In the genomic region with DNA sequence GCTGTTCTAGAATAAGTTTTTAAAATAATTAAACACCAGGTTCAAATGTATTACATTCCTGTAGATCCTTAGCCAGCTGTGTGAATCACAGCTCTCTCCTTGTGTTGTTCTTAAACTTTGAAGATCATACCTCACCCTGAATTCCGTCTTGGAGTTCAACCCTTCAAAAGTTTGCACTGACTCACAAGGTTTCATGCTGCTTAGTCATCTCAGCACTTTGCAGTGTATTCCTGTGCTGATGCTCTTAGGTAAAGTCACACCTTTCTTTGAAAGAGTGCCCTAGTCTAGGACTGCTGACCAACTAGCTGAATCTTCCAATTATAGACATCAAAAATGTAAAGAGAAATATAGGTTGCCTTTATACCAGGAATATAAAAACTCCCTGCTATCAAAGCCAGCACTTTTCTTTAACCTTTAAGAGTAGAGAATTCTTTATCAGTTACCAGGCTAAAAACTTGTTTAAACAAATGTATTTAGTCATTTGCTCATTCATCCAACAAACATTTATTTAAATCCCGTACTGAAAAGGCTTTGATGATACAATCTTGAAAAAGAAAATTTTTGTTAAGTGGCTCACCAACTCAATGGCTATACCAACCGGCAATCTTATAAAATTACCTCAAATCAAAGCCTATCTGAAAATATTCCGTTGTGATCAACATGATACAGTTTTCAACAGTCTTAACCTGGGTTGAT, we compare ENCODE assay signal across 13 cellular contexts.
DNase-seq lines count a peak whose midpoint lies in the region; TF ChIP-seq lines count a peak whose summit lies in the region.
"Had no signal": no experiment of that assay in that cellular context is flagged by ENCODE, and none has a peak within 500 bp of the region (broad histone marks: within the 10 kb centered on the region; RNA-seq: fewer than 3 reads in every experiment).

No MANE protein-coding gene starts in this region.

- peak overlapping the region; percentile 26; the same call in 1 of the 2 replicates for H3K9ac ChIP-seq in SK-N-SH

- 17% methylated on average over 4 of the region's 4 CpGs for WGBS in SK-N-SH (ENCODE audit: low lambda C conversion rate)
- 61 to 67% methylated on average over 4 of the region's 4 CpGs for WGBS in lower leg skin, 2 donors

- TF ChIP-seq RAD21 in SK-N-SH (IDR thresholded peaks at IDR 0.05; ENCODE audit: low read length): no peak

- no peak overlapping the region for H2AFZ ChIP-seq in SK-N-SH (ENCODE audit: low read depth)

- H3K9me3 ChIP-seq in SK-N-SH: 0 out of 2 replicates have a peak, but pooled peaks cover 4% of the 10 kb centered on the region

- H3K4me3 ChIP-seq in SK-N-SH (ENCODE audit: low read depth in 2 of 2, low read length in 1 of 2): no peak overlapping the region
- H3K4me3 ChIP-seq in foreskin fibroblast (ENCODE audit: low read depth in 1 of 2, low read length in 2 of 2): no peak overlapping the region
- H3K4me3 ChIP-seq in lower leg skin (ENCODE audit: low read depth, poor library complexity, severe bottlenecking): no peak overlapping the region

- TF ChIP-seq CTCF in SK-N-SH (IDR thresholded peaks at IDR 0.05): no peak
- TF ChIP-seq CTCF in foreskin fibroblast (IDR thresholded peaks at IDR 0.05; ENCODE audit: low read depth, low read length): no peak
- no peak for TF ChIP-seq CTCF in lower leg skin (IDR thresholded peaks at IDR 0.05)

- H3K27me3 ChIP-seq in SK-N-SH (ENCODE audit: insufficient read depth): no peaks in the 10 kb centered on the region

- DNase-seq in SIG-M5 treated with dmso at 0.1 percent for 504 hours (lab: John Stamatoyannopoulos, UW; ENCODE audit: unreplicated experiment) (peak; percentile 9), SIG-M5 (lab: John Stamatoyannopoulos, UW) (no peak), SK-N-SH (no peak), foreskin fibroblast (peak; percentile 80 to 89), stromal cell of bone marrow (ENCODE audit: low read depth) (peak; percentile 25), occipital lobe (lab: John Stamatoyannopoulos, UW) (no peak), HuH-7 (ENCODE audit: low spot score) (no peak), lower leg skin (ENCODE audit: low spot score in 2 of 2) (no peak)
- DNase-seq: effector memory CD4-positive, alpha-beta T cell; left cardiac atrium; NCI-H1092; OCI-M1 had no signal

- no peaks in the 10 kb centered on the region for H3K9me2 ChIP-seq in SK-N-SH

- no peaks in the 10 kb centered on the region for H3K79me2 ChIP-seq in SK-N-SH (ENCODE audit: insufficient read depth)

- peaks cover 9 to 13% of the 10 kb centered on the region in 2 experiments for H3K36me3 ChIP-seq in SK-N-SH (replicated peaks in 1 of 2; ENCODE audit: control insufficient read depth in 1 of 2, insufficient read depth in 2 of 2, low read length in 1 of 2)

- peaks cover 31% of the 10 kb centered on the region for H3F3A ChIP-seq in SK-N-SH (replicated peaks; ENCODE audit: insufficient read depth)

- POLR2A ChIA-PET in SK-N-SH (lab: Yijun Ruan, JAX): no interaction called here

- intact Hi-C loops in lower leg skin (cut with DNase I; ENCODE audit: low total_unique reads): no loop called here

- H4K20me1 ChIP-seq in SK-N-SH (ENCODE audit: insufficient read depth): no peaks in the 10 kb centered on the region

- CTCF ChIA-PET in SK-N-SH (lab: Yijun Ruan, JAX): interaction anchor here (0.6 to 1.6 kb wide), 5 partner anchors 8 to 1032 kb away, joined by 3 to 5 read pairs (median 3); no protein-coding TSS in a partner anchor

- H3K4me1 ChIP-seq in SK-N-SH (ENCODE audit: control insufficient read depth in 1 of 2, insufficient read depth in 2 of 2, low read depth in 1 of 2, low read length in 1 of 2): peaks cover 2 to 32% of the 10 kb centered on the region in 2 experiments; a peak in 2 of 4 replicates

- peak in 1 of 2 experiments; percentile 30; a peak in 1 of 4 replicates for TF ChIP-seq EP300 in SK-N-SH (IDR thresholded peaks at IDR 0.05; ENCODE audit: borderline replicate concordance in 1 of 2, low read depth in 1 of 2, low read length in 1 of 2)

- H3K27ac ChIP-seq in SK-N-SH (ENCODE audit: low read depth in 2 of 2, low read length in 1 of 2): peak overlapping the region in 1 of 2 experiments; percentile 83; a peak in 2 of 4 replicates
- H3K27ac ChIP-seq: 22Rv1 had no signal

- peak overlapping the region; percentile 49 for H3K4me2 ChIP-seq in SK-N-SH

- no peak for TF ChIP-seq POLR2A in lower leg skin (IDR thresholded peaks at IDR 0.05)

TF ChIP-seq in SK-N-SH, 30 proteins besides CTCF, POLR2A, EP300 and RAD21:
- TF ChIP-seq EZH2phosphoT487 (IDR thresholded peaks at IDR 0.05; ENCODE audit: borderline replicate concordance, low read depth) (no peak), MXI1 (IDR thresholded peaks at IDR 0.05; ENCODE audit: low read depth, low read length) (no peak), TCF12 (IDR thresholded peaks at IDR 0.05) (peak; percentile 51), FOSL2 (IDR thresholded peaks at IDR 0.05; ENCODE audit: borderline replicate concordance, low read depth) (peak; percentile 91), NFIC (IDR thresholded peaks at IDR 0.05; ENCODE audit: borderline replicate concordance) (peak; percentile 40; the same call in 1 of the 2 replicates), RCOR1 (IDR thresholded peaks at IDR 0.05; ENCODE audit: low read length) (no peak), RXRA (IDR thresholded peaks at IDR 0.05; ENCODE audit: borderline replicate concordance, low read depth) (peak; percentile 69; the same call in 1 of the 2 replicates), JUND (IDR thresholded peaks at IDR 0.05) (peak; percentile 63), MEF2A (IDR thresholded peaks at IDR 0.05; ENCODE audit: borderline replicate concordance, low read depth) (peak; percentile 9; the same call in 1 of the 2 replicates), YY1 (IDR thresholded peaks at IDR 0.05; ENCODE audit: low read depth) (no peak), TEAD4 (IDR thresholded peaks at IDR 0.05; ENCODE audit: borderline replicate concordance, insufficient read depth) (peak; percentile 20; the same call in 1 of the 2 replicates)
- TF ChIP-seq, protein P1, sequence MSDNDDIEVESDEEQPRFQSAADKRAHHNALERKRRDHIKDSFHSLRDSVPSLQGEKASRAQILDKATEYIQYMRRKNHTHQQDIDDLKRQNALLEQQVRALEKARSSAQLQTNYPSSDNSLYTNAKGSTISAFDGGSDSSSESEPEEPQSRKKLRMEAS (IDR thresholded peaks at IDR 0.05; ENCODE audit: low read depth): peak; percentile 27; the same call in 1 of the 2 replicates
- TF ChIP-seq, protein P2, sequence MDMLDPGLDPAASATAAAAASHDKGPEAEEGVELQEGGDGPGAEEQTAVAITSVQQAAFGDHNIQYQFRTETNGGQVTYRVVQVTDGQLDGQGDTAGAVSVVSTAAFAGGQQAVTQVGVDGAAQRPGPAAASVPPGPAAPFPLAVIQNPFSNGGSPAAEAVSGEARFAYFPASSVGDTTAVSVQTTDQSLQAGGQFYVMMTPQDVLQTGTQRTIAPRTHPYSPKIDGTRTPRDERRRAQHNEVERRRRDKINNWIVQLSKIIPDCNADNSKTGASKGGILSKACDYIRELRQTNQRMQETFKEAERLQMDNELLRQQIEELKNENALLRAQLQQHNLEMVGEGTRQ (IDR thresholded peaks at IDR 0.05; ENCODE audit: borderline replicate concordance, low read depth, low read length): no peak
- TF ChIP-seq, protein P3, sequence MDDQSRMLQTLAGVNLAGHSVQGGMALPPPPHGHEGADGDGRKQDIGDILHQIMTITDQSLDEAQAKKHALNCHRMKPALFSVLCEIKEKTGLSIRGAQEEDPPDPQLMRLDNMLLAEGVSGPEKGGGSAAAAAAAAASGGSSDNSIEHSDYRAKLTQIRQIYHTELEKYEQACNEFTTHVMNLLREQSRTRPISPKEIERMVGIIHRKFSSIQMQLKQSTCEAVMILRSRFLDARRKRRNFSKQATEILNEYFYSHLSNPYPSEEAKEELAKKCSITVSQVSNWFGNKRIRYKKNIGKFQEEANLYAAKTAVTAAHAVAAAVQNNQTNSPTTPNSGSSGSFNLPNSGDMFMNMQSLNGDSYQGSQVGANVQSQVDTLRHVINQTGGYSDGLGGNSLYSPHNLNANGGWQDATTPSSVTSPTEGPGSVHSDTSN (IDR thresholded peaks at IDR 0.05): peak; percentile 37
- TF ChIP-seq, protein P4, sequence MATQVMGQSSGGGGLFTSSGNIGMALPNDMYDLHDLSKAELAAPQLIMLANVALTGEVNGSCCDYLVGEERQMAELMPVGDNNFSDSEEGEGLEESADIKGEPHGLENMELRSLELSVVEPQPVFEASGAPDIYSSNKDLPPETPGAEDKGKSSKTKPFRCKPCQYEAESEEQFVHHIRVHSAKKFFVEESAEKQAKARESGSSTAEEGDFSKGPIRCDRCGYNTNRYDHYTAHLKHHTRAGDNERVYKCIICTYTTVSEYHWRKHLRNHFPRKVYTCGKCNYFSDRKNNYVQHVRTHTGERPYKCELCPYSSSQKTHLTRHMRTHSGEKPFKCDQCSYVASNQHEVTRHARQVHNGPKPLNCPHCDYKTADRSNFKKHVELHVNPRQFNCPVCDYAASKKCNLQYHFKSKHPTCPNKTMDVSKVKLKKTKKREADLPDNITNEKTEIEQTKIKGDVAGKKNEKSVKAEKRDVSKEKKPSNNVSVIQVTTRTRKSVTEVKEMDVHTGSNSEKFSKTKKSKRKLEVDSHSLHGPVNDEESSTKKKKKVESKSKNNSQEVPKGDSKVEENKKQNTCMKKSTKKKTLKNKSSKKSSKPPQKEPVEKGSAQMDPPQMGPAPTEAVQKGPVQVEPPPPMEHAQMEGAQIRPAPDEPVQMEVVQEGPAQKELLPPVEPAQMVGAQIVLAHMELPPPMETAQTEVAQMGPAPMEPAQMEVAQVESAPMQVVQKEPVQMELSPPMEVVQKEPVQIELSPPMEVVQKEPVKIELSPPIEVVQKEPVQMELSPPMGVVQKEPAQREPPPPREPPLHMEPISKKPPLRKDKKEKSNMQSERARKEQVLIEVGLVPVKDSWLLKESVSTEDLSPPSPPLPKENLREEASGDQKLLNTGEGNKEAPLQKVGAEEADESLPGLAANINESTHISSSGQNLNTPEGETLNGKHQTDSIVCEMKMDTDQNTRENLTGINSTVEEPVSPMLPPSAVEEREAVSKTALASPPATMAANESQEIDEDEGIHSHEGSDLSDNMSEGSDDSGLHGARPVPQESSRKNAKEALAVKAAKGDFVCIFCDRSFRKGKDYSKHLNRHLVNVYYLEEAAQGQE (IDR thresholded peaks at IDR 0.05; ENCODE audit: low read depth, low read length): 0 out of 2 replicates have a peak, but pooled peaks have one; percentile 14

Comparison
In these comparisons a context has a peak if more than half of its experiments do, and no peak if none do; other contexts are left out.
1. DNase-seq: peak in SIG-M5 treated with dmso at 0.1 percent for 504 hours (single experiment), foreskin fibroblast (2 of 2) and stromal cell of bone marrow (single experiment); none in SIG-M5 (single experiment), SK-N-SH (single experiment), occipital lobe (single experiment), HuH-7 (single experiment) and lower leg skin (0 of 2).